In genomic region chr9:90219548-90220118, GRCh38 we compare ENCODE assay signal across 8 cellular contexts.
DNase-seq lines count a peak whose midpoint lies in the region; ATAC-seq and TF ChIP-seq lines count a peak whose summit lies in the region.

No MANE protein-coding gene starts in this region.

- no peak overlapping the region for H3K4me3 ChIP-seq in BE2C (ENCODE audit: low read depth, low read length)
- peak overlapping the region; percentile 8 for H3K4me3 ChIP-seq in mesodermal cell (ENCODE audit: extremely low read depth, insufficient read depth, low read length, poor library complexity, severe bottlenecking)

- H3K27ac Mint-ChIP-seq in activated naive CD8-positive, alpha-beta T cell treated with anti-CD3 and anti-CD28 coated beads for 36 hours = no peak overlapping the region

- H3K4me3 Mint-ChIP-seq in activated naive CD8-positive, alpha-beta T cell treated with anti-CD3 and anti-CD28 coated beads for 36 hours = no peak overlapping the region

- no peaks in the 10 kb centered on the region for H3K36me3 ChIP-seq in BE2C
- H3K36me3 ChIP-seq in mesodermal cell (ENCODE audit: control insufficient read depth, insufficient read depth, low read length) = no peaks in the 10 kb centered on the region

- in situ Hi-C loops in KBM-7 (cut with MboI; ENCODE audit: low pct_unique_long_range_greater_than_20kb, low sequenced_read_pairs) = loop anchor here (25.0 kb wide), 1 partner anchor 643 kb away; no protein-coding TSS in a partner anchor

- peaks cover 4% of the 10 kb centered on the region for H3K4me1 Mint-ChIP-seq in activated naive CD8-positive, alpha-beta T cell treated with anti-CD3 and anti-CD28 coated beads for 36 hours

- H3K9me3 ChIP-seq in BE2C (no peaks in the 10 kb centered on the region), mesodermal cell (ENCODE audit: control insufficient read depth, low read length) (no peaks in the 10 kb centered on the region)

- H3K9me3 Mint-ChIP-seq in activated naive CD8-positive, alpha-beta T cell treated with anti-CD3 and anti-CD28 coated beads for 36 hours = no peaks in the 10 kb centered on the region

- H3K4me1 ChIP-seq in BE2C = no peaks in the 10 kb centered on the region
- peaks cover 3% of the 10 kb centered on the region for H3K4me1 ChIP-seq in mesodermal cell (ENCODE audit: control insufficient read depth, insufficient read depth, low read length, poor library complexity, severe bottlenecking)

- no peaks in the 10 kb centered on the region for H3K27me3 ChIP-seq in BE2C

- peak; percentile 50 for TF ChIP-seq CTCF in BE2C (IDR thresholded peaks at IDR 0.05; ENCODE audit: low read depth, low read length)

- no peak overlapping the region for H3K27ac ChIP-seq in mesodermal cell (ENCODE audit: low read depth, low read length, severe bottlenecking)

- 8 to 12% methylated on average over 5 to 9 of the region's 27 CpGs for WGBS in mesodermal cell (ENCODE audit: insufficient coverage in 2 of 2), 2 experiments

- peak; percentile 40 for DNase-seq in BE2C
- peak; percentile 20 for DNase-seq in KBM-7
- peak; percentile 42 for DNase-seq in activated naive CD8-positive, alpha-beta T cell treated with anti-CD3 and anti-CD28 coated beads for 36 hours
- no peak for DNase-seq in NCI-H524 treated with DMSO at 0.1 percent for 48 hours (lab: John Stamatoyannopoulos, UW)
- DNase-seq in NCI-H2171 (lab: John Stamatoyannopoulos, UW) = no peak
- no peak for DNase-seq in DMS 273 treated with DMSO at 0.1 percent for 48 hours (lab: John Stamatoyannopoulos, UW)

- H3K27me3 Mint-ChIP-seq in activated naive CD8-positive, alpha-beta T cell treated with anti-CD3 and anti-CD28 coated beads for 36 hours = peaks cover 15% of the 10 kb centered on the region

- no peak for ATAC-seq in SK-N-SH treated with all-trans-retinoic acid at 6 μM for 48 hours

- no peaks in the 10 kb centered on the region for H3K36me3 Mint-ChIP-seq in activated naive CD8-positive, alpha-beta T cell treated with anti-CD3 and anti-CD28 coated beads for 36 hours

TF ChIP-seq in SK-N-SH treated with all-trans-retinoic acid at 6 μM for 48 hours, 23 proteins besides CTCF, POLR2A, EP300 and RAD21:
- no peak for TF ChIP-seq TSHZ2 (CRISPR knock-in tag; IDR thresholded peaks at IDR 0.05)
- TF ChIP-seq ZNF70 (CRISPR knock-in tag; IDR thresholded peaks at IDR 0.05) = no peak
- no peak for TF ChIP-seq CSDC2 (CRISPR knock-in tag; IDR thresholded peaks at IDR 0.05)
- TF ChIP-seq ARNTL (CRISPR knock-in tag; IDR thresholded peaks at IDR 0.05; ENCODE audit: borderline replicate concordance, low read depth) = no peak
- no peak for TF ChIP-seq ZFP30 (CRISPR knock-in tag; IDR thresholded peaks at IDR 0.05)
- TF ChIP-seq ZNF565 (CRISPR knock-in tag; conservative IDR thresholded peaks at IDR 0.05; ENCODE audit: low read depth) = no peak
- no peak for TF ChIP-seq TCF4 (CRISPR knock-in tag; IDR thresholded peaks at IDR 0.05; ENCODE audit: borderline replicate concordance)
- TF ChIP-seq ZC3H10 (CRISPR knock-in tag; IDR thresholded peaks at IDR 0.05) = no peak
- TF ChIP-seq GLIS3 (CRISPR knock-in tag; IDR thresholded peaks at IDR 0.05) = no peak
- no peak for TF ChIP-seq CSRNP3 (CRISPR knock-in tag; IDR thresholded peaks at IDR 0.05)
- TF ChIP-seq RARB (CRISPR knock-in tag; IDR thresholded peaks at IDR 0.05) = no peak
- TF ChIP-seq PATZ1 (CRISPR knock-in tag; IDR thresholded peaks at IDR 0.05; ENCODE audit: borderline replicate concordance) = no peak
- no peak for TF ChIP-seq CREB5 (CRISPR knock-in tag; IDR thresholded peaks at IDR 0.05; ENCODE audit: low read depth)
- TF ChIP-seq SNAI2 (CRISPR knock-in tag; IDR thresholded peaks at IDR 0.05) = no peak
TF ChIP-seq in SK-N-SH treated with all-trans-retinoic acid at 6 μM for 48 hours: peak in this region for 0.

Comparison
In these comparisons a context has a peak if more than half of its experiments do, and no peak if none do; other contexts are left out.
1. DNase-seq: peak in BE2C (single experiment), KBM-7 (single experiment) and activated naive CD8-positive, alpha-beta T cell treated with anti-CD3 and anti-CD28 coated beads for 36 hours (single experiment); none in NCI-H524 treated with DMSO at 0.1 percent for 48 hours (single experiment), NCI-H2171 (single experiment) and DMS 273 treated with DMSO at 0.1 percent for 48 hours (single experiment).